ENCODE assay signal across 18 cellular contexts in genomic region chr13:75091185-75091584, GRCh38.
DNase-seq lines count a peak whose midpoint lies in the region; ATAC-seq, FAIRE-seq and TF ChIP-seq lines count a peak whose summit lies in the region.
"Had no signal": no experiment of that assay in that cellular context is flagged by ENCODE, and none has a peak within 500 bp of the region (broad histone marks: within the 10 kb centered on the region; RNA-seq: fewer than 3 reads in every experiment).

No MANE protein-coding gene starts in this region.

- 60% methylated on average over 2 of the region's 2 CpGs for WGBS in A549 (ENCODE audit: missing lambda C conversion rate)
- WGBS in endodermal cell (ENCODE audit: insufficient coverage in 1 of 2, insufficient read length in 1 of 2), 2 experiments = 88 to 100% methylated on average over 1 to 2 of the region's 2 CpGs

- TF ChIP-seq CTCF in A549 (IDR thresholded peaks at IDR 0.05) = no peak
- no peak for TF ChIP-seq CTCF in endodermal cell (conservative IDR thresholded peaks at IDR 0.05)
- TF ChIP-seq CTCF in neural progenitor cell (IDR thresholded peaks at IDR 0.05) = no peak

- no peak for TF ChIP-seq EP300 in A549 (IDR thresholded peaks at IDR 0.05)

- no peak for FAIRE-seq in A549 (lab: Jason Lieb, UNC)
- FAIRE-seq: D721Med, G401.6, GM12891 had no signal

- H3F3A ChIP-seq in neural progenitor cell (ENCODE audit: low read depth) = no peaks in the 10 kb centered on the region

- H3K4me1 ChIP-seq in A549 (no peaks in the 10 kb centered on the region), endodermal cell (ENCODE audit: control insufficient read depth, insufficient read depth, low read length) (peaks cover 3% of the 10 kb centered on the region), neural progenitor cell (peaks cover 15% of the 10 kb centered on the region)
- H3K4me1 ChIP-seq: BE2C, Caco-2 had no signal

- POLR2A ChIA-PET in A549 (lab: Yijun Ruan, JAX) = no interaction called here

- H3K27ac ChIP-seq in A549 (no peak overlapping the region), endodermal cell (ENCODE audit: low read depth, low read length) (no peak overlapping the region), neural progenitor cell (no peak overlapping the region)

- peaks cover 30% of the 10 kb centered on the region for H3K4me1 Mint-ChIP-seq in endodermal cell
- peaks cover 22% of the 10 kb centered on the region for H3K4me1 Mint-ChIP-seq in neural progenitor cell

- no peak overlapping the region for H3K4me3 Mint-ChIP-seq in endodermal cell
- H3K4me3 Mint-ChIP-seq in neural progenitor cell = no peak overlapping the region
- H3K4me3 Mint-ChIP-seq: CD4-positive, CD25-positive, alpha-beta regulatory T cell; HFFc6 had no signal

- no peaks in the 10 kb centered on the region for H3K27me3 ChIP-seq in endodermal cell (ENCODE audit: control insufficient read depth, insufficient read depth, low read length, poor library complexity, severe bottlenecking)
- no peaks in the 10 kb centered on the region for H3K27me3 ChIP-seq in neural progenitor cell
- H3K27me3 ChIP-seq: BE2C had no signal

- CTCF ChIA-PET in A549 (lab: Yijun Ruan, JAX) = interaction anchor here (2.2 kb wide), 1 partner anchor 10 kb away, joined by 6 read pairs; no protein-coding TSS in a partner anchor

- no peak overlapping the region for H3K9ac ChIP-seq in endodermal cell (ENCODE audit: extremely low read depth, low read length, poor library complexity, severe bottlenecking)
- H3K9ac ChIP-seq in neural progenitor cell = no peak overlapping the region

- no peaks in the 10 kb centered on the region for H3K9me3 ChIP-seq in A549
- no peaks in the 10 kb centered on the region for H3K9me3 ChIP-seq in endodermal cell (ENCODE audit: control insufficient read depth, low read length)
- no peaks in the 10 kb centered on the region for H3K9me3 ChIP-seq in neural progenitor cell (ENCODE audit: low read depth)
- H3K9me3 ChIP-seq: BE2C, Caco-2 had no signal

- TF ChIP-seq POLR2A in A549 (IDR thresholded peaks at IDR 0.05; ENCODE audit: low read length) = no peak

- H3K27me3 Mint-ChIP-seq in endodermal cell (ENCODE audit: insufficient read depth) (peaks cover 3% of the 10 kb centered on the region), neural progenitor cell (ENCODE audit: insufficient read depth, low read depth) (no peaks in the 10 kb centered on the region)

- no peak overlapping the region for H3K4me3 ChIP-seq in A549
- no peak overlapping the region for H3K4me3 ChIP-seq in endodermal cell (ENCODE audit: low read length)
- no peak overlapping the region for H3K4me3 ChIP-seq in neural progenitor cell

- no peak for ATAC-seq in A549
- peak; percentile 9 for ATAC-seq in HG03432 (IDR thresholded peaks at IDR 0.05; ENCODE audit: unreplicated experiment)
- no peak for ATAC-seq in GM21717 (IDR thresholded peaks at IDR 0.05; ENCODE audit: unreplicated experiment)
- ATAC-seq in GM19463 (IDR thresholded peaks at IDR 0.05; ENCODE audit: unreplicated experiment) = no peak
- ATAC-seq: HCT116 had no signal

- H3K9me3 Mint-ChIP-seq in endodermal cell (no peaks in the 10 kb centered on the region), neural progenitor cell (peaks cover 11% of the 10 kb centered on the region)
- H3K9me3 Mint-ChIP-seq: HFFc6 had no signal

- no peaks in the 10 kb centered on the region for H4K20me1 ChIP-seq in neural progenitor cell (ENCODE audit: low read depth)

- no peak for TF ChIP-seq RAD21 in A549 (conservative IDR thresholded peaks at IDR 0.05 in 1 of 2, IDR thresholded peaks at IDR 0.05 in 1 of 2)

- H3K36me3 ChIP-seq in endodermal cell (ENCODE audit: control insufficient read depth, insufficient read depth, low read length) (no peaks in the 10 kb centered on the region), neural progenitor cell (no peaks in the 10 kb centered on the region)
- H3K36me3 ChIP-seq: BE2C had no signal

- H3K79me2 ChIP-seq in neural progenitor cell (ENCODE audit: low read depth) = no peaks in the 10 kb centered on the region

- H3K36me3 Mint-ChIP-seq in endodermal cell (ENCODE audit: low read depth) (no peaks in the 10 kb centered on the region), neural progenitor cell (no peaks in the 10 kb centered on the region)
- H3K36me3 Mint-ChIP-seq: CD4-positive, CD25-positive, alpha-beta regulatory T cell had no signal

- peak overlapping the region; percentile 91 for H2AFZ ChIP-seq in neural progenitor cell (replicated peaks)

- H3K27ac Mint-ChIP-seq in endodermal cell (peak overlapping the region; percentile 32), neural progenitor cell (peak overlapping the region; percentile 42)
- H3K27ac Mint-ChIP-seq: CD4-positive, CD25-positive, alpha-beta regulatory T cell; HFFc6 had no signal

- H3K4me2 ChIP-seq in A549 = no peak overlapping the region
- no peak overlapping the region for H3K4me2 ChIP-seq in neural progenitor cell

- no peak for DNase-seq in A549 (ENCODE audit: low read depth in 1 of 2, low spot score in 1 of 2)
- no peak for DNase-seq in endodermal cell
- no peak for DNase-seq in neural progenitor cell (ENCODE audit: low spot score)
- no peak for DNase-seq in NCI-H2196 treated with DMSO at 0.1 percent for 48 hours (lab: John Stamatoyannopoulos, UW; ENCODE audit: unreplicated experiment)
- DNase-seq: ACHN; BE2C; C1 segment of cervical spinal cord; Caco-2; CD4-positive, CD25-positive, alpha-beta regulatory T cell; GOT3; HFFc6 had no signal

TF ChIP-seq in A549, 52 proteins besides CTCF, POLR2A, EP300 and RAD21:
- peak; percentile 28 for TF ChIP-seq MAFK (IDR thresholded peaks at IDR 0.05; ENCODE audit: partially characterized antibody)
- TF ChIP-seq REST (IDR thresholded peaks at IDR 0.05) = no peak
